Comparison of ENCODE assay signal across 22 cellular contexts in genomic region chr18:78587096-78587495, GRCh38.
DNase-seq lines count a peak whose midpoint lies in the region; ATAC-seq, FAIRE-seq and TF ChIP-seq lines count a peak whose summit lies in the region.
"Had no signal": no experiment of that assay in that cellular context is flagged by ENCODE, and none has a peak within 500 bp of the region (broad histone marks: within the 10 kb centered on the region; RNA-seq: fewer than 3 reads in every experiment).

No MANE protein-coding gene starts in this region.

- peak; percentile 36 for DNase-seq in cardiac septum (ENCODE audit: low spot score)
- no peak for DNase-seq in heart right ventricle
- peak; percentile 15 for DNase-seq in NCI-H69 (lab: John Stamatoyannopoulos, UW)
- DNase-seq in chondrocyte (ENCODE audit: low spot score), result no peak
- peak; percentile 60 for DNase-seq in urothelium cell line (ENCODE audit: low spot score)
- no peak for DNase-seq in suprapubic skin (ENCODE audit: low spot score in 2 of 2)
- DNase-seq in EL, result no peak
- DNase-seq: BE2C; CD4-positive, alpha-beta T cell; COR-L47; DMS79; GOT3; HCEC 1CT; MM.1S; NCI-H1092; NCI-H1436; NCI-H187 treated with DMSO at 0.1 percent for 48 hours; NCI-H748 treated with DMSO at 0.1 percent for 48 hours had no signal

- H3K27ac Mint-ChIP-seq in chondrocyte (ENCODE audit: unreplicated experiment), result peak overlapping the region; percentile 24
- H3K27ac Mint-ChIP-seq: CD4-positive, alpha-beta T cell had no signal

- H3K36me3 Mint-ChIP-seq in chondrocyte (ENCODE audit: low read depth), result no peaks in the 10 kb centered on the region

- intact Hi-C loops in cardiac septum (cut with DNase I), result no loop called here
- intact Hi-C loops in heart right ventricle (cut with DNase I), result loop anchor here in 2 of 10 donors (10.0 kb wide), 2 partner anchors 58 to 62 kb away; no protein-coding TSS in a partner anchor

- H3K27ac ChIP-seq in heart right ventricle (no peak overlapping the region), suprapubic skin (no peak overlapping the region)
- H3K27ac ChIP-seq: A549 had no signal

- peaks cover 4% of the 10 kb centered on the region for H3K27me3 Mint-ChIP-seq in chondrocyte (ENCODE audit: low read depth)

- no peak for TF ChIP-seq POLR2A in suprapubic skin (IDR thresholded peaks at IDR 0.05)

- H3K27me3 ChIP-seq in heart right ventricle (peaks cover 0 to 6% (median 0%) of the 10 kb centered on the region in 7 donors), suprapubic skin (no peaks in the 10 kb centered on the region)
- H3K27me3 ChIP-seq: BE2C had no signal

- peaks cover 3% of the 10 kb centered on the region for H3K9me3 Mint-ChIP-seq in chondrocyte (ENCODE audit: low read depth)

- H3K9me3 ChIP-seq in heart right ventricle, result peaks cover 0 to 11% (median 0%) of the 10 kb centered on the region in 11 donors
- no peaks in the 10 kb centered on the region for H3K9me3 ChIP-seq in suprapubic skin
- H3K9me3 ChIP-seq: A549, BE2C had no signal

- no peak for FAIRE-seq in urothelium cell line (lab: Jason Lieb, UNC)
- FAIRE-seq: A549, GM12892 had no signal

- no peak for TF ChIP-seq CTCF in heart right ventricle (IDR thresholded peaks at IDR 0.05)
- no peak for TF ChIP-seq CTCF in chondrocyte (IDR thresholded peaks at IDR 0.05)
- TF ChIP-seq CTCF in suprapubic skin (IDR thresholded peaks at IDR 0.05), result no peak

- no peak for TF ChIP-seq EP300 in suprapubic skin (IDR thresholded peaks at IDR 0.05)

- no peaks in the 10 kb centered on the region for H3K36me3 ChIP-seq in heart right ventricle
- no peaks in the 10 kb centered on the region for H3K36me3 ChIP-seq in suprapubic skin
- H3K36me3 ChIP-seq: BE2C had no signal

- H3K4me3 Mint-ChIP-seq in chondrocyte (ENCODE audit: unreplicated experiment), result no peak overlapping the region
- H3K4me3 Mint-ChIP-seq: CD4-positive, alpha-beta T cell had no signal

- no peaks in the 10 kb centered on the region for H3K4me1 ChIP-seq in heart right ventricle
- H3K4me1 ChIP-seq in suprapubic skin, result peaks cover 12% of the 10 kb centered on the region
- H3K4me1 ChIP-seq: A549, BE2C had no signal

- peaks cover 9% of the 10 kb centered on the region for H3K4me1 Mint-ChIP-seq in chondrocyte (ENCODE audit: low read depth)

- 69 to 76% methylated on average over 11 of the region's 11 CpGs for WGBS in heart right ventricle, 2 donors
- WGBS in suprapubic skin, result 59% methylated on average over 11 of the region's 11 CpGs

- no peak overlapping the region for H3K4me3 ChIP-seq in heart right ventricle
- H3K4me3 ChIP-seq in suprapubic skin, result no peak overlapping the region
- H3K4me3 ChIP-seq: A549 had no signal

- ATAC-seq in heart right ventricle (no peak), GM18517 (IDR thresholded peaks at IDR 0.05; ENCODE audit: unreplicated experiment) (no peak)
- ATAC-seq: A549, SK-N-SH treated with all-trans-retinoic acid at 6 μM for 48 hours had no signal

Comparison
In these comparisons a context has a peak if more than half of its experiments do, and no peak if none do; other contexts are left out.
1. DNase-seq: peak in cardiac septum (single experiment), NCI-H69 (single experiment) and urothelium cell line (single experiment); none in heart right ventricle (0 of 2), chondrocyte (single experiment), suprapubic skin (0 of 2) and EL (single experiment).